8 cellular contexts compared by ENCODE assay signal in genomic region chr12:8228607-8229006, GRCh38. TPM values are rescaled to one million over a fixed set of nuclear protein-coding genes. Genes with fewer than 3 reads are reported as not detected.
DNase-seq lines count a peak whose midpoint lies in the region; ATAC-seq and TF ChIP-seq lines count a peak whose summit lies in the region.
"Not testable (repeated sequence)": the region's sequence is repeated elsewhere in the genome, so short reads cannot be mapped to it uniquely, and the experiment has no call there.
"Had no signal": no experiment of that assay in that cellular context is flagged by ENCODE, and none has a peak within 500 bp of the region (broad histone marks: within the 10 kb centered on the region; RNA-seq: fewer than 3 reads in every experiment).

No MANE protein-coding gene starts in this region.

- H3K27me3 Mint-ChIP-seq in Calu3 (ENCODE audit: unreplicated experiment); T-helper 2 cell treated with Interferon-gamma antibody and Interleukin-4, amounts not matched to agents 5 μg/mL and 100 μg/mL, for 36 hours (ENCODE audit: low read depth); activated CD4-positive, alpha-beta T cell treated with anti-CD3 and anti-CD28 coated beads for 36 hours; activated T-helper 2 cell treated with anti-CD3 and anti-CD28 coated beads, Interferon-gamma antibody, Interleukin-2, Interleukin-4, amounts not matched to agents 10 μg/mL and 5 μg/mL and 100 μg/mL, durations not matched to agents 14 hours and 24 hours and 36 hours (ENCODE audit: low read depth): not testable (repeated sequence)

- not testable (repeated sequence) for H3K4me1 ChIP-seq in HEK293 (ENCODE audit: control insufficient read depth, insufficient read depth, low read length)

- not testable (repeated sequence) for TF ChIP-seq CTCF in Calu3 (IDR thresholded peaks at IDR 0.05; ENCODE audit: unreplicated experiment); HEK293 (tag by site-specific recombination; IDR thresholded peaks at IDR 0.05)

- not testable (repeated sequence) for H3K9me3 Mint-ChIP-seq in Calu3 (ENCODE audit: low read depth, unreplicated experiment); T-helper 2 cell treated with Interferon-gamma antibody and Interleukin-4, amounts not matched to agents 5 μg/mL and 100 μg/mL, for 36 hours; activated CD4-positive, alpha-beta T cell treated with anti-CD3 and anti-CD28 coated beads for 36 hours (ENCODE audit: low read depth); activated T-helper 2 cell treated with anti-CD3 and anti-CD28 coated beads, Interferon-gamma antibody, Interleukin-2, Interleukin-4, amounts not matched to agents 10 μg/mL and 5 μg/mL and 100 μg/mL, durations not matched to agents 14 hours and 24 hours and 36 hours

- not testable (repeated sequence) for ATAC-seq in activated CD4-positive, alpha-beta T cell treated with anti-CD3 and anti-CD28 coated beads for 36 hours

- intact Hi-C loops in Calu3 (cut with micrococcal nuclease; ENCODE audit: unreplicated experiment); activated CD4-positive, alpha-beta T cell treated with anti-CD3 and anti-CD28 coated beads for 36 hours (cut with DNase I, micrococcal nuclease); activated T-helper 2 cell treated with anti-CD3 and anti-CD28 coated beads, Interferon-gamma antibody, Interleukin-2, Interleukin-4, amounts not matched to agents 10 μg/mL and 5 μg/mL and 100 μg/mL, durations not matched to agents 14 hours and 24 hours and 36 hours (cut with micrococcal nuclease): not testable (repeated sequence)

- not testable (repeated sequence) for BruUV-seq in Calu3 (replicated peaks; lab: Mats Ljungman, UMichigan)

- H3K4me1 Mint-ChIP-seq in Calu3 (ENCODE audit: low read depth, unreplicated experiment); T-helper 2 cell treated with Interferon-gamma antibody and Interleukin-4, amounts not matched to agents 5 μg/mL and 100 μg/mL, for 36 hours (ENCODE audit: low read depth); activated T-helper 2 cell treated with anti-CD3 and anti-CD28 coated beads, Interferon-gamma antibody, Interleukin-2, Interleukin-4, amounts not matched to agents 10 μg/mL and 5 μg/mL and 100 μg/mL, durations not matched to agents 14 hours and 24 hours and 36 hours (ENCODE audit: low read depth): not testable (repeated sequence)
- peaks cover 12% of the 10 kb centered on the region for H3K4me1 Mint-ChIP-seq in activated CD4-positive, alpha-beta T cell treated with anti-CD3 and anti-CD28 coated beads for 36 hours

- not testable (repeated sequence) for H3K27ac Mint-ChIP-seq in Calu3 (ENCODE audit: unreplicated experiment); T-helper 2 cell treated with Interferon-gamma antibody and Interleukin-4, amounts not matched to agents 5 μg/mL and 100 μg/mL, for 36 hours; activated CD4-positive, alpha-beta T cell treated with anti-CD3 and anti-CD28 coated beads for 36 hours; activated T-helper 2 cell treated with anti-CD3 and anti-CD28 coated beads, Interferon-gamma antibody, Interleukin-2, Interleukin-4, amounts not matched to agents 10 μg/mL and 5 μg/mL and 100 μg/mL, durations not matched to agents 14 hours and 24 hours and 36 hours

- H3K9me3 ChIP-seq in HEK293 (ENCODE audit: control insufficient read depth, insufficient read depth, low read depth, low read length); MG63: not testable (repeated sequence)

- CTCF ChIA-PET in Calu3 (lab: Charles Lee) = not testable (repeated sequence)
- CTCF ChIA-PET in HEK293 (lab: Yijun Ruan, JAX) = interaction anchor here (0.6 to 1.5 kb wide), 4 partner anchors 8 to 528 kb away, joined by 3 to 9 read pairs (median 4); no protein-coding TSS in a partner anchor
- CTCF ChIA-PET in activated CD4-positive, alpha-beta T cell treated with anti-CD3 and anti-CD28 coated beads for 36 hours (lab: Charles Lee) = interaction anchor here (3.7 kb wide), 1 partner anchor 119 kb away, joined by 27 read pairs; no protein-coding TSS in a partner anchor

- peak overlapping the region; percentile 61 for H3K4me3 Mint-ChIP-seq in Calu3 (ENCODE audit: low read depth, unreplicated experiment)
- H3K4me3 Mint-ChIP-seq in T-helper 2 cell treated with Interferon-gamma antibody and Interleukin-4, amounts not matched to agents 5 μg/mL and 100 μg/mL, for 36 hours = peak overlapping the region; percentile 53
- H3K4me3 Mint-ChIP-seq in activated CD4-positive, alpha-beta T cell treated with anti-CD3 and anti-CD28 coated beads for 36 hours = peak overlapping the region; percentile 55
- peak overlapping the region; percentile 66 for H3K4me3 Mint-ChIP-seq in activated T-helper 2 cell treated with anti-CD3 and anti-CD28 coated beads, Interferon-gamma antibody, Interleukin-2, Interleukin-4, amounts not matched to agents 10 μg/mL and 5 μg/mL and 100 μg/mL, durations not matched to agents 14 hours and 24 hours and 36 hours (ENCODE audit: low read depth)

- not testable (repeated sequence) for H3K27me3 ChIP-seq in MG63

- not testable (repeated sequence) for H3K27ac ChIP-seq in HEK293 (ENCODE audit: extremely low read depth, low read depth, low read length)

- DNase-seq in Calu3; MG63; T-helper 2 cell treated with Interferon-gamma antibody and Interleukin-4, amounts not matched to agents 5 μg/mL and 100 μg/mL, for 36 hours (ENCODE audit: low spot score); activated CD4-positive, alpha-beta T cell treated with anti-CD3 and anti-CD28 coated beads for 36 hours; activated T-helper 2 cell treated with anti-CD3 and anti-CD28 coated beads, Interferon-gamma antibody, Interleukin-2, Interleukin-4, amounts not matched to agents 10 μg/mL and 5 μg/mL and 100 μg/mL, durations not matched to agents 14 hours and 24 hours and 36 hours (ENCODE audit: low spot score): not testable (repeated sequence)

- H3K4me3 ChIP-seq in HEK293 (ENCODE audit: low read depth, low read length) = not testable (repeated sequence)
- H3K4me3 ChIP-seq in MG63 = peak overlapping the region; percentile 16

- H3K36me3 Mint-ChIP-seq in Calu3 (ENCODE audit: insufficient read depth, unreplicated experiment) = peaks cover 14% of the 10 kb centered on the region
- H3K36me3 Mint-ChIP-seq in T-helper 2 cell treated with Interferon-gamma antibody and Interleukin-4, amounts not matched to agents 5 μg/mL and 100 μg/mL, for 36 hours (ENCODE audit: low read depth); activated CD4-positive, alpha-beta T cell treated with anti-CD3 and anti-CD28 coated beads for 36 hours (ENCODE audit: low read depth); activated T-helper 2 cell treated with anti-CD3 and anti-CD28 coated beads, Interferon-gamma antibody, Interleukin-2, Interleukin-4, amounts not matched to agents 10 μg/mL and 5 μg/mL and 100 μg/mL, durations not matched to agents 14 hours and 24 hours and 36 hours (ENCODE audit: low read depth): not testable (repeated sequence)

- POLR2A ChIA-PET in HEK293 (lab: Yijun Ruan, JAX); activated CD4-positive, alpha-beta T cell treated with anti-CD3 and anti-CD28 coated beads for 36 hours (lab: Charles Lee): not testable (repeated sequence)

- H3K36me3 ChIP-seq in HEK293 (ENCODE audit: control insufficient read depth in 2 of 2, insufficient read depth in 1 of 2, low read length in 2 of 2) = not testable (repeated sequence)
- H3K36me3 ChIP-seq in MG63 = peaks cover 33% of the 10 kb centered on the region

TF ChIP-seq in HEK293, 187 proteins besides CTCF, POLR2A, EP300 and RAD21:
- peak; percentile 37; the same call in 1 of the 2 replicates for TF ChIP-seq REPIN1 (tag by site-specific recombination; IDR thresholded peaks at IDR 0.05; ENCODE audit: low read depth)
TF ChIP-seq in HEK293: peak in this region for 1; not testable (repeated sequence) for 186.

RNA-seq across cellular contexts. Expression of gene FAM90A1, which starts 1.2 kb away (rescaled TPM):
- total RNA-seq in Calu3 (2022) = 0.50 and 0.61 TPM in 2 replicates
- 0.07 and 0.43 TPM in 2 replicates for total RNA-seq in MG63 (2014; rRNA removed; shearing (Covaris generic); ENCODE audit: low replicate concordance)
- total RNA-seq in activated CD4-positive, alpha-beta T cell treated with anti-CD3 and anti-CD28 coated beads for 36 hours = under 1 TPM; 0.32 to 0.33 TPM
- 0.14 and 0.25 TPM in 2 replicates for total RNA-seq in activated T-helper 2 cell treated with anti-CD3 and anti-CD28 coated beads, Interferon-gamma antibody, Interleukin-2, Interleukin-4, amounts not matched to agents 10 μg/mL and 5 μg/mL and 100 μg/mL, durations not matched to agents 14 hours and 24 hours and 36 hours
- total RNA-seq: A172, G401 had no signal
